8 cellular contexts compared by ENCODE assay signal in the genomic region with DNA sequence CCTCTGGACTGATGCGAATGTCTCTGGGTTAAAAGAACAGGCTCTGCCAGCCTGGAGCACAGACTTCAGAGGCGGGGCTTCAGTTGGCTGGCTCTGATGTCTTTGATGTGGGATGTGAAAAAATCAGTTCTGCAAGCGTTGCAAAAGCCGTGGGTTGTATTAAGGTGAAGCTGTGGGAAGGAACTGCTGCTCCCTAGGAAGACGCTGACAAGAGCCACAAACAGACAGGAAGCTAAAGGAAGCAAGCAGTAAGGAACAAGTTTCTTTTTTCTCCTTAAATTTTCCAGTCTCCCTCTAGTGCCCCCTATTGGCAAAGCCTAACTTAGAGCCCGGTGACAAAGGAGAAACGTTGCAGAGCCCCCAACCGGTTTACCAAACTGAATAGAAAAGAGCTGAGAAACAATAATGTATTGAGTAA.
DNase-seq lines count a peak whose midpoint lies in the region; ATAC-seq and TF ChIP-seq lines count a peak whose summit lies in the region.

No MANE protein-coding gene starts in this region.

- H2AK5ac ChIP-seq in mesenchymal stem cell (ENCODE audit: low read length, severe bottlenecking), result no peak overlapping the region

- H2BK5ac ChIP-seq in mesenchymal stem cell (ENCODE audit: low read depth, low read length, poor library complexity, severe bottlenecking), result no peak overlapping the region

- H2AFZ ChIP-seq in mesenchymal stem cell (ENCODE audit: low read depth, low read length), result no peak overlapping the region

- peak overlapping the region; percentile 6 for H4K91ac ChIP-seq in mesenchymal stem cell (ENCODE audit: low read length)

- H3K27me3 ChIP-seq in mesenchymal stem cell (ENCODE audit: control insufficient read depth in 1 of 2, insufficient read depth in 1 of 2, low read length in 2 of 2), result peaks cover 0 to 3% of the 10 kb centered on the region in 2 experiments

- H3K23ac ChIP-seq in mesenchymal stem cell (ENCODE audit: low read length in 2 of 2), result no peak overlapping the region

- TF ChIP-seq CTCF in LNCaP clone FGC (IDR thresholded peaks at IDR 0.05; ENCODE audit: control insufficient read depth, extremely low read depth, insufficient read depth), result peak; percentile 54

- H3K9me3 ChIP-seq in mesenchymal stem cell (ENCODE audit: control insufficient read depth, low read length), result no peaks in the 10 kb centered on the region

- H3K4me3 ChIP-seq in LNCaP clone FGC (ENCODE audit: low read depth, low read length) (no peak overlapping the region), mesenchymal stem cell (ENCODE audit: insufficient read depth in 1 of 2, low read depth in 1 of 2, low read length in 2 of 2) (peak overlapping the region in 1 of 2 experiments; percentile 53)

- no peak overlapping the region for H2BK12ac ChIP-seq in mesenchymal stem cell (ENCODE audit: low read length in 2 of 2)

- H4K8ac ChIP-seq in mesenchymal stem cell (ENCODE audit: low read length), result no peak overlapping the region

- no peak overlapping the region for H3K9ac ChIP-seq in mesenchymal stem cell (ENCODE audit: low read length)

- H3K27ac ChIP-seq in mesenchymal stem cell (ENCODE audit: low read length, poor library complexity, severe bottlenecking), result no peak overlapping the region

- no peak overlapping the region for H2BK15ac ChIP-seq in mesenchymal stem cell (ENCODE audit: low read depth, poor library complexity, severe bottlenecking)

- H3K79me1 ChIP-seq in mesenchymal stem cell (replicated peaks; ENCODE audit: low read length, poor library complexity, severe bottlenecking), result no peaks in the 10 kb centered on the region

- no peak overlapping the region for H3K4ac ChIP-seq in mesenchymal stem cell (ENCODE audit: low read depth in 1 of 2, low read length in 2 of 2)

- H2BK120ac ChIP-seq in mesenchymal stem cell (ENCODE audit: low read depth, low read length), result no peak overlapping the region

- H3K4me1 ChIP-seq in mesenchymal stem cell (ENCODE audit: control insufficient read depth, insufficient read depth, low read depth, low read length), result no peaks in the 10 kb centered on the region

- no peak overlapping the region for H3K14ac ChIP-seq in mesenchymal stem cell (ENCODE audit: low read length in 2 of 2)

- ATAC-seq in HG03571 (IDR thresholded peaks at IDR 0.05; ENCODE audit: unreplicated experiment), result no peak

- H3K4me2 ChIP-seq in mesenchymal stem cell (ENCODE audit: low read length, poor library complexity, severe bottlenecking), result peak overlapping the region; percentile 36

- no peaks in the 10 kb centered on the region for H3K36me3 ChIP-seq in mesenchymal stem cell (ENCODE audit: control insufficient read depth in 1 of 2, insufficient read depth in 2 of 2, low read depth in 1 of 2, low read length in 2 of 2)

- no peak overlapping the region for H3K18ac ChIP-seq in mesenchymal stem cell (ENCODE audit: low read depth in 1 of 2, low read length in 2 of 2)

- DNase-seq in COLO829 (ENCODE audit: low spot score) (peak; percentile 38), LNCaP clone FGC (ENCODE audit: low read depth) (no peak), cerebellar cortex (ENCODE audit: low spot score) (peak; percentile 36), mesenchymal stem cell (peak; percentile 53), GM19240 (ENCODE audit: insufficient read length, low spot score) (no peak), NCI-H1930 (lab: John Stamatoyannopoulos, UW) (no peak)
- no peak for DNase-seq in activated CD8-positive, alpha-beta memory T cell treated with anti-CD3 and anti-CD28 coated beads for 24 hours

- 37% methylated on average over 5 of the region's 8 CpGs for WGBS in mesenchymal stem cell

Comparison
In these comparisons a context has a peak if more than half of its experiments do, and no peak if none do; other contexts are left out.
1. DNase-seq: peak in COLO829 (single experiment), cerebellar cortex (single experiment) and mesenchymal stem cell (single experiment); none in LNCaP clone FGC (single experiment), GM19240 (single experiment), NCI-H1930 (0 of 2) and activated CD8-positive, alpha-beta memory T cell treated with anti-CD3 and anti-CD28 coated beads for 24 hours (single experiment).